Comparison of ENCODE assay signal across 1 cellular context in genomic region chr1:246587032-246587431, GRCh38.
TF ChIP-seq lines count a peak whose summit lies in the region.

No MANE protein-coding gene starts in this region.

TF ChIP-seq in K562, 482 proteins besides CTCF, POLR2A, EP300 and RAD21:
- TF ChIP-seq CEBPZ (IDR thresholded peaks at IDR 0.05; ENCODE audit: borderline replicate concordance, low read depth, low read length) (no peak), ZBTB17 (CRISPR knock-in tag; IDR thresholded peaks at IDR 0.05) (no peak), ZFX (CRISPR knock-in tag; IDR thresholded peaks at IDR 0.05) (peak; percentile 31; the same call in 1 of the 2 replicates), KAT7 (CRISPR knock-in tag; IDR thresholded peaks at IDR 0.05; ENCODE audit: borderline replicate concordance) (no peak), NR2C2 (CRISPR knock-in tag; IDR thresholded peaks at IDR 0.05) (no peak), NR2C2 (tag; IDR thresholded peaks at IDR 0.05) (0 out of 2 replicates have a peak, but pooled peaks have one; percentile 28), U2AF1 (optimal IDR thresholded peaks at IDR 0.05; ENCODE audit: low read depth, low read length) (no peak), ILF3 (IDR thresholded peaks at IDR 0.05; ENCODE audit: borderline replicate concordance) (no peak)
TF ChIP-seq in K562: peak in this region for 2.
